In the genomic region with DNA sequence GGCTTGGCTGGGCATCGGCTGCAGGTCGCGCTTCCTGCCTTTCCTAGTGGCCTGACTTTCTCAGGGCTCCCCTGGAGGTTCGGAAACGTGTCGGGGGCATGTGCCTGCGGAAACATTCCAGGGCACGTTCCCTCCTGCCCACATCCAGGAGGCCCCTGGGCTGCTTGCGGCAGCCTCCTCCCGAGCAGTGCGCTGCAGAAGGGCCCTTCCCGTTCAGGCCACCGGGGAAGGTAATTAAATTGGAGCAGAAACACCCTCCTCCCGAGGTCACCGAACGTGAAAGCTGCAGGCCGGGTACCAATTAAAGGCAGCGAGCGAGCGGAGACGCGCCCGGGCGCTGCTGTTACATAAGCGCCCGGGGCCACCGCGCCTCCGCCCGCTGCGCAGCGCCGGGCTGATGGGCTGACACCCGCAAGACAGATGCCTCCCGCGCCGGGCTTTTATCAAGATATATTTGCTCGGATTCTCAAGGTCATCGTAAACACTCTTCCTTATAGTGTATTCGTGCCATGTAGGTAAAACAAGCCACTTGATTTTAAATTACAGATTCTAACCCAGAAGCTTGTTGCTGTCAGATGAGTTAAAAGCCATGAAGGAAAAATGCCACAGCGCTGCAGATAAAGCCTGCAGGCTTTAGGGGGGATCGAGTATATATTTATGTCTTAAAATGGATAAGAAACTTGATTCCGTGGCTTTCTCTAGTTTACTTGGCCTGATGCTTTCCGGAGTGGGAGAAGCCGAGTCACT, we compare ENCODE assay signal across 8 cellular contexts.
A peak's percentile ranks its signal among the peaks of the same experiment; 100 is the strongest.
DNase-seq lines count a peak whose midpoint lies in the region; ATAC-seq and TF ChIP-seq lines count a peak whose summit lies in the region.

No MANE protein-coding gene starts in this region.

- DNase-seq in DMS53 (lab: John Stamatoyannopoulos, UW) (peak; percentile 87), DMS53 treated with DMSO at 0.1 percent for 48 hours (lab: John Stamatoyannopoulos, UW; ENCODE audit: unreplicated experiment) (no peak), hepatic stellate cell (ENCODE audit: low spot score) (peak; percentile 16), putamen (ENCODE audit: low spot score) (peak; percentile 70), GM20000 (ENCODE audit: low spot score) (no peak)
- no peak for DNase-seq in stimulated activated naive CD4-positive, alpha-beta T cell (lab: John Stamatoyannopoulos, UW)

- ATAC-seq in GM18505 (IDR thresholded peaks at IDR 0.05; ENCODE audit: unreplicated experiment), result no peak

- no peak for TF ChIP-seq CTCF in GM20000 (IDR thresholded peaks at IDR 0.05; ENCODE audit: extremely low read depth, missing control alignments)

- H3K27ac ChIP-seq in angular gyrus (ENCODE audit: low read depth, low read length), result peak overlapping the region; percentile 93

- no peak for TF ChIP-seq POLR2A in GM18505 (IDR thresholded peaks at IDR 0.05; ENCODE audit: borderline replicate concordance, extremely low read depth, insufficient read depth, insufficient read length)

Comparison
In these comparisons a context has a peak if more than half of its experiments do, and no peak if none do; other contexts are left out.
1. DNase-seq: peak in DMS53 (single experiment), hepatic stellate cell (single experiment) and putamen (single experiment); none in DMS53 treated with DMSO at 0.1 percent for 48 hours (single experiment), GM20000 (single experiment) and stimulated activated naive CD4-positive, alpha-beta T cell (0 of 6).